Comparison of ENCODE assay signal across 3 cellular contexts in genomic region chr11:6608011-6608410, GRCh38.
TF ChIP-seq lines count a peak whose summit lies in the region.

No MANE protein-coding gene starts in this region.

TF ChIP-seq in SK-N-SH, 30 proteins besides CTCF, POLR2A, EP300 and RAD21 (continues in another document):
- no peak for TF ChIP-seq POLR2AphosphoS5 (IDR thresholded peaks at IDR 0.05; ENCODE audit: low read depth, low read length)
- TF ChIP-seq PBX3 (IDR thresholded peaks at IDR 0.05), result no peak
- no peak for TF ChIP-seq TEAD4 (IDR thresholded peaks at IDR 0.05; ENCODE audit: borderline replicate concordance, insufficient read depth)
- no peak for TF ChIP-seq GATA2 (CRISPR knock-in tag; IDR thresholded peaks at IDR 0.05)
- no peak for TF ChIP-seq MAX (IDR thresholded peaks at IDR 0.05; ENCODE audit: low read depth)
- no peak for TF ChIP-seq MEF2A (IDR thresholded peaks at IDR 0.05; ENCODE audit: borderline replicate concordance, low read depth)
- no peak for TF ChIP-seq FOSL2 (IDR thresholded peaks at IDR 0.05; ENCODE audit: borderline replicate concordance, low read depth)
- no peak for TF ChIP-seq JUND (IDR thresholded peaks at IDR 0.05)
- no peak for TF ChIP-seq USF1 (IDR thresholded peaks at IDR 0.05; ENCODE audit: borderline replicate concordance, low read depth)
- no peak for TF ChIP-seq SIN3A (IDR thresholded peaks at IDR 0.05; ENCODE audit: borderline replicate concordance, low read depth, low read length)
- TF ChIP-seq RFX5 (IDR thresholded peaks at IDR 0.05; ENCODE audit: low read length), result no peak
- no peak for TF ChIP-seq SMC3 (IDR thresholded peaks at IDR 0.05; ENCODE audit: low read depth, low read length)
- no peak for TF ChIP-seq RXRA (IDR thresholded peaks at IDR 0.05; ENCODE audit: borderline replicate concordance, low read depth)
- TF ChIP-seq USF2 (IDR thresholded peaks at IDR 0.05; ENCODE audit: borderline replicate concordance, low read depth, low read length), result no peak
- TF ChIP-seq CHD2 (IDR thresholded peaks at IDR 0.05; ENCODE audit: low read length, partially characterized antibody), result no peak
- TF ChIP-seq TCF12 (IDR thresholded peaks at IDR 0.05), result no peak
- no peak for TF ChIP-seq IRF3 (IDR thresholded peaks at IDR 0.05; ENCODE audit: low read depth, low read length)

TF ChIP-seq in SK-N-SH treated with all-trans-retinoic acid at 6 μM for 48 hours, 23 proteins besides CTCF, POLR2A, EP300 and RAD21 (continued from another document):
- TF ChIP-seq PATZ1 (CRISPR knock-in tag; IDR thresholded peaks at IDR 0.05; ENCODE audit: borderline replicate concordance) (no peak), ZC3H10 (CRISPR knock-in tag; IDR thresholded peaks at IDR 0.05) (no peak), ZNF565 (CRISPR knock-in tag; conservative IDR thresholded peaks at IDR 0.05; ENCODE audit: low read depth) (no peak), CSDC2 (CRISPR knock-in tag; IDR thresholded peaks at IDR 0.05) (no peak), CSRNP3 (CRISPR knock-in tag; IDR thresholded peaks at IDR 0.05) (no peak), RARB (CRISPR knock-in tag; IDR thresholded peaks at IDR 0.05) (no peak), ARNTL (CRISPR knock-in tag; IDR thresholded peaks at IDR 0.05; ENCODE audit: borderline replicate concordance, low read depth) (no peak), CREB5 (CRISPR knock-in tag; IDR thresholded peaks at IDR 0.05; ENCODE audit: low read depth) (no peak), ISL1 (CRISPR knock-in tag; IDR thresholded peaks at IDR 0.05) (no peak), PPARA (CRISPR knock-in tag; IDR thresholded peaks at IDR 0.05; ENCODE audit: borderline replicate concordance) (no peak), TOX (CRISPR knock-in tag; IDR thresholded peaks at IDR 0.05; ENCODE audit: borderline replicate concordance) (no peak), GLIS3 (CRISPR knock-in tag; IDR thresholded peaks at IDR 0.05) (no peak), TCF4 (CRISPR knock-in tag; IDR thresholded peaks at IDR 0.05; ENCODE audit: borderline replicate concordance) (no peak), ZFP3 (CRISPR knock-in tag; IDR thresholded peaks at IDR 0.05) (no peak), BACH2 (CRISPR knock-in tag; IDR thresholded peaks at IDR 0.05; ENCODE audit: borderline replicate concordance) (no peak), ZFP30 (CRISPR knock-in tag; IDR thresholded peaks at IDR 0.05) (no peak), SNAI2 (CRISPR knock-in tag; IDR thresholded peaks at IDR 0.05) (no peak)

TF ChIP-seq in WTC11, 78 proteins besides CTCF, POLR2A, EP300 and RAD21 (continued from another document):
- TF ChIP-seq ZNF219 (CRISPR knock-in tag; IDR thresholded peaks at IDR 0.05; ENCODE audit: borderline replicate concordance), result no peak
- no peak for TF ChIP-seq FOXK1 (CRISPR knock-in tag; IDR thresholded peaks at IDR 0.05)
- TF ChIP-seq CBFB (CRISPR knock-in tag; IDR thresholded peaks at IDR 0.05; ENCODE audit: low read depth), result no peak
- no peak for TF ChIP-seq E2F4 (CRISPR knock-in tag; IDR thresholded peaks at IDR 0.05; ENCODE audit: borderline replicate concordance, low read depth)
- no peak for TF ChIP-seq ZNF671 (CRISPR knock-in tag; IDR thresholded peaks at IDR 0.05)
- TF ChIP-seq EMX1 (CRISPR knock-in tag; IDR thresholded peaks at IDR 0.05), result no peak
- TF ChIP-seq GRHL2 (CRISPR knock-in tag; IDR thresholded peaks at IDR 0.05; ENCODE audit: insufficient replicate concordance, severe bottlenecking), result no peak
- TF ChIP-seq TP53 (CRISPR knock-in tag; IDR thresholded peaks at IDR 0.05), result no peak
- no peak for TF ChIP-seq ESRRA (CRISPR knock-in tag; IDR thresholded peaks at IDR 0.05; ENCODE audit: borderline replicate concordance)
- no peak for TF ChIP-seq PRDM15 (CRISPR knock-in tag; IDR thresholded peaks at IDR 0.05)
- TF ChIP-seq CDX4 (CRISPR knock-in tag; IDR thresholded peaks at IDR 0.05; ENCODE audit: borderline replicate concordance), result no peak
- TF ChIP-seq CREM (CRISPR knock-in tag; IDR thresholded peaks at IDR 0.05), result no peak
- no peak for TF ChIP-seq AR (CRISPR knock-in tag; IDR thresholded peaks at IDR 0.05)
- no peak for TF ChIP-seq SP1 (CRISPR knock-in tag; conservative IDR thresholded peaks at IDR 0.05)
- TF ChIP-seq USF2 (CRISPR knock-in tag; IDR thresholded peaks at IDR 0.05), result no peak
- no peak for TF ChIP-seq ZNF532 (CRISPR knock-in tag; IDR thresholded peaks at IDR 0.05; ENCODE audit: borderline replicate concordance)
- TF ChIP-seq ARID4B (CRISPR knock-in tag; IDR thresholded peaks at IDR 0.05; ENCODE audit: borderline replicate concordance), result no peak
TF ChIP-seq in WTC11: peak in this region for 0.
